ENCODE assay signal across 9 cellular contexts in the genomic region with DNA sequence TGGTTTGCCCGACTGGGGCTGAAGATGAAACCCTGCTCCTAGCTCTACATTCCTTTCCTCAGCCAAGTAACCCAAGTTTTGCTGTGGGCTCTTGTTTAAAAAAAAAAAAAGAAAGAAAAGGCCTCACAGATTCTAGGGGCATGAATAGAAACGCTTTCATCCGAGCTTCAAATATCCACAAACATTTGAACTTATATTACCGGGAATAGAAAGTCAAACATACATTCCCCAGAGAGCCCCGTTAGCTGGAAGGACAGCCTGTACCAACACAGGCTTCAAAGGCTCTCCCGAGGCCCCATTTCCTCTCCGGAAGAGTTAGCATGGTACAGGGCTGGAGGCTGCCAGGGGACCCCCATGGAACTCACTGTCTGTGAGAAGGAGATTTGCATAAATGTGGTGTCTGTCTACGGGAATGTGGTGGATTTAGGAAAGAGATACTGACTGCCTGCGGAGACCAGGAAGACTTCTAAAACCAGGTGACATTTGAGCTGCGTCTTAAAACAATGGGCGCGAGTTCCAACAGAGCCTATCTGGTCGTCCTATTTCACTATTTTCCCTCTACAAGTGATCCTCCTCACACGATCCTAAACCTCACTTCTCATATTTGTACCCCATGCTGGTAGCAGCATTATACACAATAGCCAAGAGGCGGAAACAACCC. TPM values are rescaled to one million over a fixed set of nuclear protein-coding genes. Genes with fewer than 3 reads are reported as not detected.
DNase-seq lines count a peak whose midpoint lies in the region; ATAC-seq and TF ChIP-seq lines count a peak whose summit lies in the region.
"Had no signal": no experiment of that assay in that cellular context is flagged by ENCODE, and none has a peak within 500 bp of the region (broad histone marks: within the 10 kb centered on the region; RNA-seq: fewer than 3 reads in every experiment).

No MANE protein-coding gene starts in this region.

- H3K4me2 ChIP-seq in fibroblast of lung (ENCODE audit: extremely low read depth, insufficient read depth, low read length) (peak overlapping the region; percentile 48), neural progenitor cell (peak overlapping the region; percentile 98)

- peak overlapping the region in 1 of 3 donors; percentile 43 for H3K27ac Mint-ChIP-seq in CD4-positive, CD25-positive, alpha-beta regulatory T cell
- no peak overlapping the region for H3K27ac Mint-ChIP-seq in neural progenitor cell

- H3K79me2 ChIP-seq in fibroblast of lung (ENCODE audit: control insufficient read depth, insufficient read depth, low read length), result no peaks in the 10 kb centered on the region
- H3K79me2 ChIP-seq in neural progenitor cell (ENCODE audit: low read depth), result no peaks in the 10 kb centered on the region

- peaks cover 0 to 12% (median 6%) of the 10 kb centered on the region in 4 donors for H3K4me1 Mint-ChIP-seq in CD4-positive, CD25-positive, alpha-beta regulatory T cell
- peaks cover 15% of the 10 kb centered on the region for H3K4me1 Mint-ChIP-seq in neural progenitor cell

- H3K27ac ChIP-seq in CD4-positive, CD25-positive, alpha-beta regulatory T cell (ENCODE audit: insufficient read depth, low read length, poor library complexity, severe bottlenecking), result no peak overlapping the region
- H3K27ac ChIP-seq in SJCRH30 (no peak overlapping the region), fibroblast of lung (ENCODE audit: insufficient read depth, low read length) (no peak overlapping the region), neural progenitor cell (no peak overlapping the region)
- H3K27ac ChIP-seq: epithelial cell of prostate had no signal

- H4K20me1 ChIP-seq in fibroblast of lung (ENCODE audit: control insufficient read depth, extremely low read depth, insufficient read depth, low read length) (no peaks in the 10 kb centered on the region), neural progenitor cell (ENCODE audit: low read depth) (peaks cover 2% of the 10 kb centered on the region)

- peaks cover 12% of the 10 kb centered on the region for H3K4me1 ChIP-seq in CD4-positive, CD25-positive, alpha-beta regulatory T cell (ENCODE audit: control insufficient read depth, insufficient read depth, low read length, poor library complexity, severe bottlenecking)
- H3K4me1 ChIP-seq in SJCRH30, result no peaks in the 10 kb centered on the region
- no peaks in the 10 kb centered on the region for H3K4me1 ChIP-seq in fibroblast of lung (ENCODE audit: control insufficient read depth, extremely low read depth, insufficient read depth, low read length)
- H3K4me1 ChIP-seq in neural progenitor cell, result peaks cover 12% of the 10 kb centered on the region
- no peaks in the 10 kb centered on the region for H3K4me1 ChIP-seq in HAP-1

- peaks cover 0 to 4% (median 0%) of the 10 kb centered on the region in 7 donors for H3K9me3 Mint-ChIP-seq in CD4-positive, CD25-positive, alpha-beta regulatory T cell
- peaks cover 11% of the 10 kb centered on the region for H3K9me3 Mint-ChIP-seq in neural progenitor cell

- H3K4me3 ChIP-seq in CD4-positive, CD25-positive, alpha-beta regulatory T cell (ENCODE audit: low read depth, low read length), result no peak overlapping the region
- H3K4me3 ChIP-seq in SJCRH30, result peak overlapping the region; percentile 56
- peak overlapping the region; percentile 30 to 60 (median 37) for H3K4me3 ChIP-seq in fibroblast of lung (replicated peaks in 1 of 4; ENCODE audit: control extremely low read depth in 1 of 4, insufficient read depth in 1 of 4, low read depth in 3 of 4, low read length in 4 of 4)
- H3K4me3 ChIP-seq in neural progenitor cell, result peak overlapping the region; percentile 67
- no peak overlapping the region for H3K4me3 ChIP-seq in HAP-1

- H3K27me3 ChIP-seq in CD4-positive, CD25-positive, alpha-beta regulatory T cell (ENCODE audit: control insufficient read depth, insufficient read depth, low read length), result peaks cover 40% of the 10 kb centered on the region
- peaks cover 4% of the 10 kb centered on the region; the same call in 1 of the 2 replicates for H3K27me3 ChIP-seq in SJCRH30
- H3K27me3 ChIP-seq in fibroblast of lung (ENCODE audit: control insufficient read depth, insufficient read depth, low read length), result no peaks in the 10 kb centered on the region
- peaks cover 60% of the 10 kb centered on the region for H3K27me3 ChIP-seq in neural progenitor cell
- H3K27me3 ChIP-seq in HAP-1 (ENCODE audit: low read depth), result peaks cover 2% of the 10 kb centered on the region

- peak overlapping the region in 3 of 4 donors; percentile 55 to 70 (median 68) for H3K4me3 Mint-ChIP-seq in CD4-positive, CD25-positive, alpha-beta regulatory T cell
- peak overlapping the region; percentile 85 for H3K4me3 Mint-ChIP-seq in neural progenitor cell

- no peaks in the 10 kb centered on the region for H3K36me3 Mint-ChIP-seq in CD4-positive, CD25-positive, alpha-beta regulatory T cell
- H3K36me3 Mint-ChIP-seq in neural progenitor cell, result peaks cover 3% of the 10 kb centered on the region

- DNase-seq in CD4-positive, CD25-positive, alpha-beta regulatory T cell, result no peak
- DNase-seq in SJCRH30, result peak in 1 of 2 experiments; percentile 27
- DNase-seq in fibroblast of lung (ENCODE audit: low read depth in 2 of 2), result peak in 1 of 2 donors; percentile 9
- DNase-seq in neural progenitor cell (ENCODE audit: low spot score), result peak; percentile 37
- DNase-seq in DMS 273 (lab: John Stamatoyannopoulos, UW; ENCODE audit: unreplicated experiment), result no peak
- DNase-seq in OCI-M1 (lab: John Stamatoyannopoulos, UW), result no peak
- no peak for DNase-seq in HAP-1 (ENCODE audit: low spot score in 2 of 2)

- ATAC-seq in CD4-positive, CD25-positive, alpha-beta regulatory T cell (ENCODE audit: low read depth in 2 of 2), result no peak
- ATAC-seq in activated CD4-positive, CD25-positive, alpha-beta regulatory T cell treated with anti-CD3 and anti-CD28 coated beads, Interleukin-2, amount 50 U/mL, for 24 hours, result no peak

- peaks cover 54% of the 10 kb centered on the region for H3K27me3 Mint-ChIP-seq in CD4-positive, CD25-positive, alpha-beta regulatory T cell
- peaks cover 17% of the 10 kb centered on the region for H3K27me3 Mint-ChIP-seq in neural progenitor cell (ENCODE audit: insufficient read depth, low read depth)

- H3K9ac ChIP-seq in fibroblast of lung (ENCODE audit: insufficient read depth, low read length), result no peak overlapping the region
- H3K9ac ChIP-seq in neural progenitor cell, result no peak overlapping the region

- TF ChIP-seq CTCF in fibroblast of lung (conservative IDR thresholded peaks at IDR 0.05 in 1 of 2, IDR thresholded peaks at IDR 0.05 in 1 of 2; ENCODE audit: low read depth in 1 of 2, low read length in 2 of 2), result no peak
- no peak for TF ChIP-seq CTCF in neural progenitor cell (IDR thresholded peaks at IDR 0.05)

- H3F3A ChIP-seq in neural progenitor cell (ENCODE audit: low read depth), result peaks cover 22% of the 10 kb centered on the region

- in situ Hi-C loops in HAP-1 (cut with MboI; ENCODE audit: low sequenced_read_pairs), result no loop called here

- no peaks in the 10 kb centered on the region for H3K36me3 ChIP-seq in CD4-positive, CD25-positive, alpha-beta regulatory T cell (ENCODE audit: control insufficient read depth, insufficient read depth, low read length)
- H3K36me3 ChIP-seq in SJCRH30, result no peaks in the 10 kb centered on the region
- no peaks in the 10 kb centered on the region for H3K36me3 ChIP-seq in fibroblast of lung (ENCODE audit: control insufficient read depth, insufficient read depth, low read length)
- H3K36me3 ChIP-seq in neural progenitor cell, result no peaks in the 10 kb centered on the region
- no peaks in the 10 kb centered on the region for H3K36me3 ChIP-seq in HAP-1 (replicated peaks)

- peak overlapping the region; percentile 74 for H2AFZ ChIP-seq in fibroblast of lung (ENCODE audit: low read length)
- H2AFZ ChIP-seq in neural progenitor cell (replicated peaks), result peak overlapping the region; percentile 91

- no peaks in the 10 kb centered on the region for H3K9me3 ChIP-seq in CD4-positive, CD25-positive, alpha-beta regulatory T cell (ENCODE audit: control insufficient read depth in 2 of 2, low read length in 2 of 2)
- H3K9me3 ChIP-seq in SJCRH30 (replicated peaks) (peaks cover 4% of the 10 kb centered on the region), fibroblast of lung (ENCODE audit: control insufficient read depth, insufficient read depth, low read depth, low read length) (no peaks in the 10 kb centered on the region), neural progenitor cell (ENCODE audit: low read depth) (no peaks in the 10 kb centered on the region), HAP-1 (no peaks in the 10 kb centered on the region)

RNA-seq across cellular contexts. Expression of gene MATN3, which starts 0.7 kb away (rescaled TPM):
- not detected for total RNA-seq in CD4-positive, CD25-positive, alpha-beta regulatory T cell
- polyA plus RNA-seq in CD4-positive, CD25-positive, alpha-beta regulatory T cell, result not detected
- 0.15 and 0.40 TPM in 2 replicates for total RNA-seq in SJCRH30 (2014; rRNA removed; shearing (Covaris generic))
- total RNA-seq in fibroblast of lung (0.51 and 2.3 TPM in 2 replicates), neural progenitor cell (ENCODE audit: low replicate concordance) (0.45 and 1.7 TPM in 2 replicates)
- 4.5 and 6.9 TPM in 2 replicates for polyA plus RNA-seq in fibroblast of lung
- 3.6 and 5.5 TPM in 2 replicates for polyA plus RNA-seq in fibroblast of lung (2012)
- 1.8 and 2.6 TPM in 2 replicates for polyA minus RNA-seq in fibroblast of lung (ENCODE audit: low replicate concordance)

RNA-seq across cellular contexts. Expression of gene WDR35, which starts 23.3 kb away (rescaled TPM):
- 3.8 TPM for total RNA-seq in CD4-positive, CD25-positive, alpha-beta regulatory T cell
- polyA plus RNA-seq in CD4-positive, CD25-positive, alpha-beta regulatory T cell, result 1 to 10 TPM; 1.3 to 2.6 (median 1.9) TPM
- total RNA-seq in SJCRH30 (2014; rRNA removed; shearing (Covaris generic)), result 16.7 and 18.6 TPM in 2 replicates
- total RNA-seq in fibroblast of lung, result 11.6 and 13.4 TPM in 2 replicates
- 7.0 and 8.3 TPM in 2 replicates for polyA plus RNA-seq in fibroblast of lung
- polyA plus RNA-seq in fibroblast of lung (2012), result 3.8 and 4.7 TPM in 2 replicates
- polyA minus RNA-seq in fibroblast of lung (ENCODE audit: low replicate concordance), result 1.2 and 1.6 TPM in 2 replicates
- 17.4 and 31.6 TPM in 2 replicates for total RNA-seq in neural progenitor cell (ENCODE audit: low replicate concordance)

RNA-seq across cellular contexts. Expression of gene LAPTM4A, which starts 38.2 kb away (rescaled TPM):
- total RNA-seq in CD4-positive, CD25-positive, alpha-beta regulatory T cell, result 74.1 TPM
- polyA plus RNA-seq in CD4-positive, CD25-positive, alpha-beta regulatory T cell, result 100 to 1,000 TPM; 118 to 141 (median 133) TPM
- total RNA-seq in SJCRH30 (2014; rRNA removed; shearing (Covaris generic)), result 121 and 133 TPM in 2 replicates
- 155 and 193 TPM in 2 replicates for total RNA-seq in fibroblast of lung
- 634 and 1,101 TPM in 2 replicates for polyA plus RNA-seq in fibroblast of lung
- 303 and 486 TPM in 2 replicates for polyA plus RNA-seq in fibroblast of lung (2012)
- 73.7 and 98.5 TPM in 2 replicates for polyA minus RNA-seq in fibroblast of lung (ENCODE audit: low replicate concordance)
- total RNA-seq in neural progenitor cell (ENCODE audit: low replicate concordance), result 170 and 205 TPM in 2 replicates

Comparison
In these comparisons a context has a peak if more than half of its experiments do, and no peak if none do; other contexts are left out.
1. H3K4me3 ChIP-seq: peak in SJCRH30 (single experiment), fibroblast of lung (4 of 4) and neural progenitor cell (single experiment); none in CD4-positive, CD25-positive, alpha-beta regulatory T cell (single experiment) and HAP-1 (single experiment).